In the genomic region with DNA sequence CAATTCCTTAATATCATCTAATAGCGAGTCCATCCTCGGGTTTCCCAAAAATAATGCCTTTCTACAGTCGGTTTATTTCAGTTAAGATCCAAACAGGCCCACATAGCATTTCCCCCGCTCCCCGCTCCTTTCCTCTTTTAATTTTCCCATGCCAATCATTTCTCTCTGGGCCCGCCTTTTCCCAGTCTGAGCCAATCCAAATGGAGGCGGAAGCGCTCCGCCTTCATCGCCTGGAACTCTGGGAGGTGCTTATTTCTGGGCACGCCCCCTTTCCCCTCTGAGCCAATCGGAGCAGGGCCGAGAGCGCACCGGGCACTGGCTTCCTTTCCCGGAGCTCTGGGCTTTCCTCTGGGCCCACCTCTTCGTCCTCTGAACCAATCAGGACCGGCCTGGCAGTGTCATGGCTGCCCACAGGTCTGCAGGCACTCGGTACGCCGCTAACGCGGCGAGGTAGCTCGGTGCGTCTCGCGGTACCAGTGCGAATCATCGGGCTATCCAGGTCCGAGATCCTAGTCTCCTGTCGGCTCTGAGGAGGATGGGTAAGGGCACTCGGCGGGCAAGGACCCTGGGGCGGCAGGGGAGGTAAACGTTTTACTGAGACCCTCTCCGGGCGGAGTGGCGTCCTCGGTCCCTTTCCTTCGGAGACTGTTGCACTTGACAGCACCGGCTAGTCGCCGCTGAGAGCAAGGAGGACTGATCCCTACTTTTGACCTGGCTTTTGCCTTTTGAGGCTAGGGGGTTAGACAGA, we compare ENCODE assay signal across 8 cellular contexts. TPM values are rescaled to one million over a fixed set of nuclear protein-coding genes. Genes with fewer than 3 reads are reported as not detected.
DNase-seq lines count a peak whose midpoint lies in the region; ATAC-seq and TF ChIP-seq lines count a peak whose summit lies in the region.
"Not testable (repeated sequence)": the region's sequence is repeated elsewhere in the genome, so short reads cannot be mapped to it uniquely, and the experiment has no call there.

A gene with protein sequence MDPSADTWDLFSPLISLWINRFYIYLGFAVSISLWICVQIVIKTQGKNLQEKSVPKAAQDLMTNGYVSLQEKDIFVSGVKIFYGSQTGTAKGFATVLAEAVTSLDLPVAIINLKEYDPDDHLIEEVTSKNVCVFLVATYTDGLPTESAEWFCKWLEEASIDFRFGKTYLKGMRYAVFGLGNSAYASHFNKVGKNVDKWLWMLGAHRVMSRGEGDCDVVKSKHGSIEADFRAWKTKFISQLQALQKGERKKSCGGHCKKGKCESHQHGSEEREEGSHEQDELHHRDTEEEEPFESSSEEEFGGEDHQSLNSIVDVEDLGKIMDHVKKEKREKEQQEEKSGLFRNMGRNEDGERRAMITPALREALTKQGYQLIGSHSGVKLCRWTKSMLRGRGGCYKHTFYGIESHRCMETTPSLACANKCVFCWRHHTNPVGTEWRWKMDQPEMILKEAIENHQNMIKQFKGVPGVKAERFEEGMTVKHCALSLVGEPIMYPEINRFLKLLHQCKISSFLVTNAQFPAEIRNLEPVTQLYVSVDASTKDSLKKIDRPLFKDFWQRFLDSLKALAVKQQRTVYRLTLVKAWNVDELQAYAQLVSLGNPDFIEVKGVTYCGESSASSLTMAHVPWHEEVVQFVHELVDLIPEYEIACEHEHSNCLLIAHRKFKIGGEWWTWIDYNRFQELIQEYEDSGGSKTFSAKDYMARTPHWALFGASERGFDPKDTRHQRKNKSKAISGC (plus strand): TSS at position 390 of the 748 bp plus-strand sequence. CDS start 146 bp downstream, at position 536.

- peaks cover 5 to 10% of the 10 kb centered on the region in 2 donors for H3K36me3 ChIP-seq in mucosa of rectum (ENCODE audit: control insufficient read depth in 2 of 2, insufficient read depth in 2 of 2, low read length in 2 of 2)

- H3K27ac ChIP-seq in mucosa of rectum (ENCODE audit: low read depth in 2 of 2, low read length in 2 of 2) = peak within 1 kb of the TSS; percentile 72 to 84

- H3K4me3 Mint-ChIP-seq in activated T-cell treated with anti-CD3 and anti-CD28 coated beads, Interleukin-2, amount 50 U/mL, for 24 hours = peak within 1 kb of the TSS; percentile 99

- DNase-seq in DMS153 (lab: John Stamatoyannopoulos, UW) (peak; percentile 98), KBM-7 (peak; percentile 99), erythroblast (lab: John Stamatoyannopoulos, UW) (peak; percentile 99)
- DNase-seq in activated T-cell treated with anti-CD3 and anti-CD28 coated beads, Interleukin-2, amount 50 U/mL, for 24 hours = peak; percentile 98
- peak; percentile 99 for DNase-seq in stimulated activated CD8-positive, alpha-beta memory T cell treated with anti-CD3 and anti-CD28 coated beads, Interleukin-4, amount 100 ng/mL, for 48 hours

- peaks cover 70% of the 10 kb centered on the region for H3K36me3 Mint-ChIP-seq in activated T-cell treated with anti-CD3 and anti-CD28 coated beads, Interleukin-2, amount 50 U/mL, for 24 hours (ENCODE audit: low read depth)

- not testable (repeated sequence) for H3K9me3 Mint-ChIP-seq in activated T-cell treated with anti-CD3 and anti-CD28 coated beads, Interleukin-2, amount 50 U/mL, for 24 hours

- H3K9me3 ChIP-seq in mucosa of rectum (ENCODE audit: control insufficient read depth in 2 of 2, low read length in 2 of 2) = not testable (repeated sequence)

- peak; percentile 92 for ATAC-seq in GM21717 (IDR thresholded peaks at IDR 0.05; ENCODE audit: unreplicated experiment)

- in situ Hi-C loops in KBM-7 (cut with MboI; ENCODE audit: low pct_unique_long_range_greater_than_20kb, low sequenced_read_pairs) = not testable (repeated sequence)

- TF ChIP-seq POLR2A in erythroblast (IDR thresholded peaks at IDR 0.05; ENCODE audit: low read length) = peak; percentile 88

- peak within 1 kb of the TSS; percentile 99 for H3K27ac Mint-ChIP-seq in activated T-cell treated with anti-CD3 and anti-CD28 coated beads, Interleukin-2, amount 50 U/mL, for 24 hours

- H3K4me3 ChIP-seq in mucosa of rectum (ENCODE audit: low read length in 2 of 2) = peak within 1 kb of the TSS; percentile 86 to 96

- H3K4me1 ChIP-seq in mucosa of rectum (ENCODE audit: control insufficient read depth in 2 of 2, insufficient read depth in 2 of 2, low read length in 2 of 2) = not testable (repeated sequence)

- not testable (repeated sequence) for H3K27me3 ChIP-seq in mucosa of rectum (ENCODE audit: control insufficient read depth in 2 of 2, insufficient read depth in 2 of 2, low read length in 2 of 2)

- peak within 1 kb of the TSS; percentile 79 to 80 for H3K9ac ChIP-seq in mucosa of rectum (ENCODE audit: low read depth in 1 of 2, low read length in 2 of 2)

- H3K27me3 Mint-ChIP-seq in activated T-cell treated with anti-CD3 and anti-CD28 coated beads, Interleukin-2, amount 50 U/mL, for 24 hours = not testable (repeated sequence)

- peaks cover 38% of the 10 kb centered on the region for H3K4me1 Mint-ChIP-seq in activated T-cell treated with anti-CD3 and anti-CD28 coated beads, Interleukin-2, amount 50 U/mL, for 24 hours (ENCODE audit: low read depth)

TF ChIP-seq in PFSK-1, 5 proteins besides CTCF, POLR2A, EP300 and RAD21:
- peak; percentile 64 for TF ChIP-seq POLR2AphosphoS5 (IDR thresholded peaks at IDR 0.05; ENCODE audit: low read depth, low read length)

RNA-seq across cellular contexts. Expression of the gene that starts here (rescaled TPM):
- polyA plus RNA-seq in PFSK-1 (2012; ENCODE audit: insufficient read length, low read depth) = 16.5 TPM

Comparison
In these comparisons a context has a peak if more than half of its experiments do, and no peak if none do; other contexts are left out.
1. Peak in every context shown above with its lines: DNase-seq, ATAC-seq, H3K4me3 ChIP-seq and H3K27ac ChIP-seq.